Comparison of ENCODE assay signal across 10 cellular contexts in genomic region chr21:43778469-43779335, GRCh38. TPM values are rescaled to one million over a fixed set of nuclear protein-coding genes. Genes with fewer than 3 reads are reported as not detected.
DNase-seq lines count a peak whose midpoint lies in the region; ATAC-seq, FAIRE-seq and TF ChIP-seq lines count a peak whose summit lies in the region.
"Had no signal": no experiment of that assay in that cellular context is flagged by ENCODE, and none has a peak within 500 bp of the region (broad histone marks: within the 10 kb centered on the region; RNA-seq: fewer than 3 reads in every experiment).

No MANE protein-coding gene starts in this region.

- no peak overlapping the region for H3K4me3 ChIP-seq in dorsolateral prefrontal cortex
- H3K4me3 ChIP-seq: cardiac muscle cell had no signal

- DNase-seq in H54 (ENCODE audit: insufficient read length, low spot score) (peak; percentile 91), OCI-M1 (lab: John Stamatoyannopoulos, UW) (peak; percentile 50), chondrocyte (ENCODE audit: low spot score) (no peak), dorsolateral prefrontal cortex (no peak)
- DNase-seq: stimulated activated naive CD4-positive, alpha-beta T cell treated with Interleukin-2 at 50 U/mL for 16 hours had no signal

- no peaks in the 10 kb centered on the region for H3K9me3 Mint-ChIP-seq in chondrocyte (ENCODE audit: low read depth)
- no peaks in the 10 kb centered on the region for H3K9me3 Mint-ChIP-seq in stimulated activated memory B cell treated with anti-CD40 and anti-IgM and Interleukin-4, amounts not matched to agents 10 μg/mL and 1 μg/mL and 100 μg/mL, for 72 hours

- peaks cover 28% of the 10 kb centered on the region for H3K4me1 Mint-ChIP-seq in chondrocyte (ENCODE audit: low read depth)
- H3K4me1 Mint-ChIP-seq in stimulated activated memory B cell treated with anti-CD40 and anti-IgM and Interleukin-4, amounts not matched to agents 10 μg/mL and 1 μg/mL and 100 μg/mL, for 72 hours, result peaks cover 51% of the 10 kb centered on the region

- H3K27ac ChIP-seq in dorsolateral prefrontal cortex, result peak overlapping the region in 24 of 59 donors; percentile 3 to 74 (median 34)
- H3K27ac ChIP-seq: cardiac muscle cell had no signal

- H3K27ac Mint-ChIP-seq in chondrocyte (ENCODE audit: unreplicated experiment), result peak overlapping the region; percentile 29
- peak overlapping the region; percentile 2 for H3K27ac Mint-ChIP-seq in stimulated activated memory B cell treated with anti-CD40 and anti-IgM and Interleukin-4, amounts not matched to agents 10 μg/mL and 1 μg/mL and 100 μg/mL, for 72 hours

- no peaks in the 10 kb centered on the region for H3K27me3 Mint-ChIP-seq in chondrocyte (ENCODE audit: low read depth)
- H3K27me3 Mint-ChIP-seq in stimulated activated memory B cell treated with anti-CD40 and anti-IgM and Interleukin-4, amounts not matched to agents 10 μg/mL and 1 μg/mL and 100 μg/mL, for 72 hours, result no peaks in the 10 kb centered on the region

- TF ChIP-seq CTCF in chondrocyte (IDR thresholded peaks at IDR 0.05), result no peak
- TF ChIP-seq CTCF in dorsolateral prefrontal cortex (IDR thresholded peaks at IDR 0.05 in 54 of 56, conservative IDR thresholded peaks at IDR 0.05 in 2 of 56; ENCODE audit: low read depth in 1 of 56, partially characterized antibody in 56 of 56), result no peak

- no peak for FAIRE-seq in H54 (lab: Jason Lieb, UNC)
- FAIRE-seq: TTC549 had no signal

- intact Hi-C loops in dorsolateral prefrontal cortex (cut with DNase I), result loop anchor here in 1 of 2 donors (5.0 kb wide), 1 partner anchor 46 kb away; no protein-coding TSS in a partner anchor

- no peak for ATAC-seq in stimulated activated memory B cell treated with anti-CD40 and anti-IgM and Interleukin-4, amounts not matched to agents 10 μg/mL and 1 μg/mL and 100 μg/mL, for 72 hours
- ATAC-seq in GM19351 (IDR thresholded peaks at IDR 0.05; ENCODE audit: unreplicated experiment) (no peak), HG02970 (IDR thresholded peaks at IDR 0.05; ENCODE audit: low FRiP score, unreplicated experiment) (no peak)

- peaks cover 9% of the 10 kb centered on the region for H3K36me3 Mint-ChIP-seq in chondrocyte (ENCODE audit: low read depth)
- H3K36me3 Mint-ChIP-seq in stimulated activated memory B cell treated with anti-CD40 and anti-IgM and Interleukin-4, amounts not matched to agents 10 μg/mL and 1 μg/mL and 100 μg/mL, for 72 hours, result peaks cover 11% of the 10 kb centered on the region

- no peaks in the 10 kb centered on the region for H3K27me3 ChIP-seq in dorsolateral prefrontal cortex
- H3K27me3 ChIP-seq: cardiac muscle cell had no signal

- no peak overlapping the region for H3K4me3 Mint-ChIP-seq in chondrocyte (ENCODE audit: unreplicated experiment)
- no peak overlapping the region for H3K4me3 Mint-ChIP-seq in stimulated activated memory B cell treated with anti-CD40 and anti-IgM and Interleukin-4, amounts not matched to agents 10 μg/mL and 1 μg/mL and 100 μg/mL, for 72 hours

- TF ChIP-seq POLR2A in H54 (IDR thresholded peaks at IDR 0.05; ENCODE audit: low read depth, low read length), result 0 out of 2 replicates have a peak, but pooled peaks have one; percentile 23

RNA-seq across cellular contexts. Expression of gene CSTB, which starts 2.6 kb away (rescaled TPM):
- 56.5 to 63.6 TPM (median 57.2 TPM) in 3 replicates for total RNA-seq in chondrocyte
- total RNA-seq in dorsolateral prefrontal cortex, result 10 to 100 TPM; 21.2 to 46.5 (median 30.9) TPM

RNA-seq across cellular contexts. Expression of gene RRP1, which starts 10.7 kb away (rescaled TPM):
- total RNA-seq in chondrocyte, result 18.4 to 19.6 TPM (median 19.2 TPM) in 3 replicates
- 10 to 100 TPM; 22.5 to 48.3 (median 31.5) TPM for total RNA-seq in dorsolateral prefrontal cortex

RNA-seq across cellular contexts. Expression of gene PDXK, which starts 59.8 kb away (rescaled TPM):
- total RNA-seq in chondrocyte (213 to 234 TPM (median 216 TPM) in 3 replicates), dorsolateral prefrontal cortex (100 to 1,000 TPM; 169 to 469 (median 338) TPM)

Comparison
In these comparisons a context has a peak if more than half of its experiments do, and no peak if none do; other contexts are left out.
1. DNase-seq: peak in H54 (single experiment) and OCI-M1 (single experiment); none in chondrocyte (single experiment) and dorsolateral prefrontal cortex (0 of 10).